In genomic region chr6:96927660-96928059, GRCh38 we compare ENCODE assay signal across 38 cellular contexts. TPM values are rescaled to one million over a fixed set of nuclear protein-coding genes. Genes with fewer than 3 reads are reported as not detected.
"Had no signal": no experiment of that assay in that cellular context is flagged by ENCODE, and none has a peak within 500 bp of the region (broad histone marks: within the 10 kb centered on the region; RNA-seq: fewer than 3 reads in every experiment).

No MANE protein-coding gene starts in this region.

- H3K4me3 Mint-ChIP-seq: activated CD4-positive, alpha-beta memory T cell treated with anti-CD3 and anti-CD28 coated beads for 36 hours; activated CD4-positive, alpha-beta T cell treated with anti-CD3 and anti-CD28 coated beads for 36 hours; activated CD4-positive, alpha-beta T cell treated with anti-CD3 and anti-CD28 coated beads, Interleukin-2, amount 10 ng/mL, durations not matched to agents 24 days and 14 days; activated CD8-positive, alpha-beta memory T cell treated with anti-CD3 and anti-CD28 coated beads, Interleukin-2, amount 10 ng/mL, durations not matched to agents 7 days and 5 days; activated CD8-positive, alpha-beta T cell treated with anti-CD3 and anti-CD28 coated beads, Interleukin-2, amount 10 ng/mL, durations not matched to agents 7 days and 5 days; activated naive CD4-positive, alpha-beta T cell treated with anti-CD3 and anti-CD28 coated beads for 36 hours; activated naive CD4-positive, alpha-beta T cell treated with anti-CD3 and anti-CD28 coated beads, Interleukin-2, amount 50 U/mL, for 24 hours; activated naive CD8-positive, alpha-beta T cell treated with anti-CD3 and anti-CD28 coated beads for 36 hours; activated naive CD8-positive, alpha-beta T cell treated with anti-CD3 and anti-CD28 coated beads, Interleukin-2, amount 50 U/mL, for 24 hours; activated T-helper 1 cell treated with anti-CD3 and anti-CD28 coated beads, Interleukin-12 subunit alpha, Interleukin-12 subunit beta, Interleukin-2, Interleukin-4 antibody, amounts not matched to agents 30 ng/mL and 10 ng/mL and 1 ng/mL, durations not matched to agents 14 hours and 24 hours and 36 hours; endodermal cell; T-helper 17 cell; T-helper 2 cell treated with Interferon-gamma antibody and Interleukin-4, amounts not matched to agents 5 μg/mL and 100 μg/mL, for 36 hours had no signal

- H3K27me3 Mint-ChIP-seq: activated CD4-positive, alpha-beta memory T cell treated with anti-CD3 and anti-CD28 coated beads for 36 hours; activated CD4-positive, alpha-beta T cell treated with anti-CD3 and anti-CD28 coated beads for 36 hours; activated CD4-positive, alpha-beta T cell treated with anti-CD3 and anti-CD28 coated beads, Interleukin-2, amount 10 ng/mL, durations not matched to agents 24 days and 14 days; activated CD8-positive, alpha-beta memory T cell treated with anti-CD3 and anti-CD28 coated beads, Interleukin-2, amount 10 ng/mL, durations not matched to agents 7 days and 5 days; activated naive CD4-positive, alpha-beta T cell treated with anti-CD3 and anti-CD28 coated beads, Interleukin-2, amount 50 U/mL, for 24 hours; activated naive CD8-positive, alpha-beta T cell treated with anti-CD3 and anti-CD28 coated beads for 36 hours had no signal

- H3K4me1 ChIP-seq: ascending aorta, colonic mucosa had no signal

- H3K27ac ChIP-seq: adrenal gland, ascending aorta, breast epithelium, cardiac muscle cell, colonic mucosa, esophagus squamous epithelium had no signal

- ATAC-seq: activated CD4-positive, alpha-beta T cell treated with anti-CD3 and anti-CD28 coated beads for 36 hours; activated CD8-positive, alpha-beta memory T cell treated with anti-CD3 and anti-CD28 coated beads, Interleukin-2, amount 10 ng/mL, durations not matched to agents 7 days and 5 days; activated CD8-positive, alpha-beta T cell treated with anti-CD3 and anti-CD28 coated beads, Interleukin-2, amount 10 ng/mL, durations not matched to agents 7 days and 5 days; activated naive CD8-positive, alpha-beta T cell treated with anti-CD3 and anti-CD28 coated beads, Interleukin-2, amount 50 U/mL, for 24 hours; T-helper 17 cell had no signal

- H3K27ac Mint-ChIP-seq: activated CD4-positive, alpha-beta memory T cell treated with anti-CD3 and anti-CD28 coated beads for 36 hours; activated CD4-positive, alpha-beta T cell treated with anti-CD3 and anti-CD28 coated beads for 36 hours; activated CD4-positive, alpha-beta T cell treated with anti-CD3 and anti-CD28 coated beads, Interleukin-2, amount 10 ng/mL, durations not matched to agents 24 days and 14 days; activated CD8-positive, alpha-beta memory T cell treated with anti-CD3 and anti-CD28 coated beads, Interleukin-2, amount 10 ng/mL, durations not matched to agents 7 days and 5 days; activated CD8-positive, alpha-beta T cell treated with anti-CD3 and anti-CD28 coated beads, Interleukin-2, amount 10 ng/mL, durations not matched to agents 7 days and 5 days; activated naive CD4-positive, alpha-beta T cell treated with anti-CD3 and anti-CD28 coated beads for 36 hours; activated naive CD4-positive, alpha-beta T cell treated with anti-CD3 and anti-CD28 coated beads, Interleukin-2, amount 50 U/mL, for 24 hours; activated naive CD8-positive, alpha-beta T cell treated with anti-CD3 and anti-CD28 coated beads for 36 hours; activated naive CD8-positive, alpha-beta T cell treated with anti-CD3 and anti-CD28 coated beads, Interleukin-2, amount 50 U/mL, for 24 hours; activated T-helper 1 cell treated with anti-CD3 and anti-CD28 coated beads, Interleukin-12 subunit alpha, Interleukin-12 subunit beta, Interleukin-2, Interleukin-4 antibody, amounts not matched to agents 30 ng/mL and 10 ng/mL and 1 ng/mL, durations not matched to agents 14 hours and 24 hours and 36 hours; activated T-helper 2 cell treated with anti-CD3 and anti-CD28 coated beads, Interferon-gamma antibody, Interleukin-2, Interleukin-4, amounts not matched to agents 10 μg/mL and 5 μg/mL and 100 μg/mL, durations not matched to agents 14 hours and 24 hours and 36 hours; endodermal cell; T-helper 2 cell treated with Interferon-gamma antibody and Interleukin-4, amounts not matched to agents 5 μg/mL and 100 μg/mL, for 36 hours had no signal

- H3K27me3 ChIP-seq: adrenal gland, ascending aorta, colonic mucosa had no signal

- H3K9me3 ChIP-seq: adrenal gland, ascending aorta, breast epithelium, colonic mucosa, esophagus squamous epithelium had no signal

- H3K9me3 Mint-ChIP-seq: activated CD4-positive, alpha-beta memory T cell treated with anti-CD3 and anti-CD28 coated beads for 36 hours; activated CD4-positive, alpha-beta T cell treated with anti-CD3 and anti-CD28 coated beads, Interleukin-2, amount 10 ng/mL, durations not matched to agents 24 days and 14 days; activated naive CD4-positive, alpha-beta T cell treated with anti-CD3 and anti-CD28 coated beads for 36 hours; activated naive CD4-positive, alpha-beta T cell treated with anti-CD3 and anti-CD28 coated beads, Interleukin-2, amount 50 U/mL, for 24 hours; activated naive CD8-positive, alpha-beta T cell treated with anti-CD3 and anti-CD28 coated beads for 36 hours; activated naive CD8-positive, alpha-beta T cell treated with anti-CD3 and anti-CD28 coated beads, Interleukin-2, amount 50 U/mL, for 24 hours; activated T-helper 1 cell treated with anti-CD3 and anti-CD28 coated beads, Interleukin-12 subunit alpha, Interleukin-12 subunit beta, Interleukin-2, Interleukin-4 antibody, amounts not matched to agents 30 ng/mL and 10 ng/mL and 1 ng/mL, durations not matched to agents 14 hours and 24 hours and 36 hours; activated T-helper 2 cell treated with anti-CD3 and anti-CD28 coated beads, Interferon-gamma antibody, Interleukin-2, Interleukin-4, amounts not matched to agents 10 μg/mL and 5 μg/mL and 100 μg/mL, durations not matched to agents 14 hours and 24 hours and 36 hours; brain; endodermal cell; T-helper 2 cell treated with Interferon-gamma antibody and Interleukin-4, amounts not matched to agents 5 μg/mL and 100 μg/mL, for 36 hours had no signal

- H3K36me3 Mint-ChIP-seq: activated CD4-positive, alpha-beta memory T cell treated with anti-CD3 and anti-CD28 coated beads for 36 hours; activated naive CD4-positive, alpha-beta T cell treated with anti-CD3 and anti-CD28 coated beads, Interleukin-2, amount 50 U/mL, for 24 hours; activated naive CD8-positive, alpha-beta T cell treated with anti-CD3 and anti-CD28 coated beads for 36 hours; brain had no signal

- H3K36me3 ChIP-seq: adrenal gland, ascending aorta, breast epithelium, cardiac muscle cell, colonic mucosa, esophagus squamous epithelium had no signal

- DNase-seq: activated CD4-positive, alpha-beta memory T cell treated with anti-CD3 and anti-CD28 coated beads for 36 hours; activated CD4-positive, alpha-beta T cell treated with anti-CD3 and anti-CD28 coated beads for 36 hours; activated CD4-positive, alpha-beta T cell treated with anti-CD3 and anti-CD28 coated beads, Interleukin-2, amount 10 ng/mL, durations not matched to agents 24 days and 14 days; activated CD4-positive, CD25-positive, alpha-beta regulatory T cell; activated CD4-positive, CD25-positive, alpha-beta regulatory T cell treated with anti-CD3 and anti-CD28 coated beads, Interleukin-2, amount 50 U/mL, for 72 hours; activated CD8-positive, alpha-beta memory T cell treated with anti-CD3 and anti-CD28 coated beads, Interleukin-2, amount 10 ng/mL, durations not matched to agents 7 days and 5 days; activated CD8-positive, alpha-beta memory T cell treated with anti-CD3 and anti-CD28 coated beads, Interleukin-2, amount 50 U/mL, for 4 hours; activated CD8-positive, alpha-beta T cell treated with anti-CD3 and anti-CD28 coated beads, Interleukin-2, amount 10 ng/mL, durations not matched to agents 7 days and 5 days; activated effector memory CD4-positive, alpha-beta T cell treated with anti-CD3 and anti-CD28 coated beads, Interleukin-2, amount 50 U/mL, for 16 hours; activated naive CD4-positive, alpha-beta T cell treated with anti-CD3 and anti-CD28 coated beads for 36 hours; activated naive CD8-positive, alpha-beta T cell treated with anti-CD3 and anti-CD28 coated beads for 36 hours; activated naive CD8-positive, alpha-beta T cell treated with anti-CD3 and anti-CD28 coated beads, Interleukin-2, amount 50 U/mL, for 24 hours; activated T-cell treated with anti-CD3 and anti-CD28 coated beads, Interleukin-2, amount 50 U/mL, for 1 hour; activated T-cell treated with anti-CD3 and anti-CD28 coated beads, Interleukin-2, amount 50 U/mL, for 48 hours; adrenal gland; amygdala; central memory CD4-positive, alpha-beta T cell; cerebellar nuclear complex; colonic mucosa; effector memory CD4-positive, alpha-beta T cell; endodermal cell; erythroblast; esophagus squamous epithelium; foreskin melanocyte; head of caudate nucleus; T-helper 1 cell; T-helper 17 cell; T1000 had no signal

- H3K4me3 ChIP-seq: adrenal gland, ascending aorta, breast epithelium, cardiac muscle cell, colonic mucosa, esophagus squamous epithelium had no signal

RNA-seq across cellular contexts. Expression of gene KLHL32, which starts 3.1 kb away (rescaled TPM):
- total RNA-seq: ascending aorta, dermis microvascular lymphatic vessel endothelial cell, esophagus squamous epithelium, fibroblast of villous mesenchyme had no signal
